In the genomic region with DNA sequence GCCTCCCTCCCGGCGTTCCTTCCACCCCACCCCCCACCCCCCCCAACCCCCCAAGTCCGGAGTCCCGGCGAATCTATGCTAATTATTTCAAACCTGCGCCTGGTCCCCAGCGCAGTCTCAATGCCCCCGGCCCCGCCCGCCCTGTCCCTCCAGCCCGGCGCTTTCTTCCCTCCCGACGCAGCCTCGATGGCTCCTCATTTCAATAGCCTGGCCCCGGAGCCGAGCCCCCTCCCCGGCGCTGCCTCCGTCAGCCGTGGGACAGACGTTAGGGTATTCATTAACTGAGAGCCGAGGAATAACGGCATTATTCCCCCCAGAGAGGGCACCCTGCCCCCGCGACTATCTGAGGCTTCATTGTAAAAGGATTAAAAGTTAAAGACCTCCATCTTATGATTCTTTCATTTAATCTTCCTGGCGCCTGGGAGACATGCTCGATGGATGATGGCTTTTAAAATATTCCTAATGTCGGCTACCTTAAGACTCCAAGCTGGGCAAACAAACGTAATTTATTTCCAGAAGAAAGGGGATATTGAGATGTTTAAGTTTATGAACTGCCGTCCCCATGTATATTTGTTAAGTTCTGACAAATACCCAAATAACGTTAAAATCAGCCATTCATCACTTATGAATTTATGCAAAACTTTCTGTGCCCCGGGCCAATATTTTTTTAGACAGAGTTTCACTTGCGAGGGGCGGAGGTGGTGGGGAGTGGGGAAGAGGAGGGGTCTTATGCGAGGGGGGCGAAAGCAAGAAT, we compare ENCODE assay signal across 10 cellular contexts. TPM values are rescaled to one million over a fixed set of nuclear protein-coding genes. Genes with fewer than 3 reads are reported as not detected.
DNase-seq lines count a peak whose midpoint lies in the region; ATAC-seq and TF ChIP-seq lines count a peak whose summit lies in the region.
"Had no signal": no experiment of that assay in that cellular context is flagged by ENCODE, and none has a peak within 500 bp of the region (broad histone marks: within the 10 kb centered on the region; RNA-seq: fewer than 3 reads in every experiment).

No MANE protein-coding gene starts in this region.

- peak overlapping the region; percentile 86 to 90 for H3K4me3 Mint-ChIP-seq in activated T-cell treated with anti-CD3 and anti-CD28 coated beads, Interleukin-2, amount 50 U/mL, for 72 hours

- no peaks in the 10 kb centered on the region for H3K9me3 ChIP-seq in heart right ventricle
- H3K9me3 ChIP-seq in upper lobe of right lung, result no peaks in the 10 kb centered on the region

- H3K27ac ChIP-seq in heart right ventricle, result no peak overlapping the region
- no peak overlapping the region for H3K27ac ChIP-seq in upper lobe of right lung

- ATAC-seq in heart right ventricle, result no peak
- no peak for ATAC-seq in left cardiac atrium
- no peak for ATAC-seq in activated T-cell treated with anti-CD3 and anti-CD28 coated beads, Interleukin-2, amount 50 U/mL, for 72 hours (replicated peaks in 1 of 2)
- ATAC-seq in upper lobe of right lung, result no peak
- ATAC-seq in HG03025 (IDR thresholded peaks at IDR 0.05; ENCODE audit: low FRiP score, unreplicated experiment), result no peak
- ATAC-seq: K562 had no signal

- intact Hi-C loops in heart right ventricle (cut with DNase I) (loop anchor here in 4 of 10 donors (5.0 to 10.0 kb wide), 4 partner anchors 78 to 185 kb away; no protein-coding TSS in a partner anchor), left cardiac atrium (cut with DNase I) (no loop called here), upper lobe of right lung (cut with DNase I) (loop anchor here (10.0 kb wide), 1 partner anchor 118 kb away; no protein-coding TSS in a partner anchor)

- H3K27ac Mint-ChIP-seq in activated T-cell treated with anti-CD3 and anti-CD28 coated beads, Interleukin-2, amount 50 U/mL, for 72 hours, result peak overlapping the region; percentile 22

- H3K27me3 ChIP-seq in heart right ventricle, result peaks cover 0 to 96% (median 74%) of the 10 kb centered on the region in 7 donors
- peaks cover 70% of the 10 kb centered on the region for H3K27me3 ChIP-seq in upper lobe of right lung

- WGBS in heart right ventricle, 2 donors, result 1% methylated on average over 37 of the region's 37 CpGs

- H3K27me3 Mint-ChIP-seq in activated T-cell treated with anti-CD3 and anti-CD28 coated beads, Interleukin-2, amount 50 U/mL, for 72 hours (ENCODE audit: low read depth), result peaks cover 24% of the 10 kb centered on the region

- H3K4me1 ChIP-seq in heart right ventricle (peaks cover 13 to 52% (median 37%) of the 10 kb centered on the region in 9 donors), upper lobe of right lung (peaks cover 28% of the 10 kb centered on the region)

- no peak for TF ChIP-seq CTCF in heart right ventricle (IDR thresholded peaks at IDR 0.05)
- no peak for TF ChIP-seq CTCF in upper lobe of right lung (IDR thresholded peaks at IDR 0.05)

- peaks cover 45% of the 10 kb centered on the region for H3K4me1 Mint-ChIP-seq in activated T-cell treated with anti-CD3 and anti-CD28 coated beads, Interleukin-2, amount 50 U/mL, for 72 hours (ENCODE audit: low read depth)

- no peaks in the 10 kb centered on the region for H3K9me3 Mint-ChIP-seq in activated T-cell treated with anti-CD3 and anti-CD28 coated beads, Interleukin-2, amount 50 U/mL, for 72 hours

- H3K36me3 Mint-ChIP-seq in activated T-cell treated with anti-CD3 and anti-CD28 coated beads, Interleukin-2, amount 50 U/mL, for 72 hours (ENCODE audit: insufficient read depth in 2 of 2), result no peaks in the 10 kb centered on the region

- H3K36me3 ChIP-seq in heart right ventricle (no peaks in the 10 kb centered on the region), upper lobe of right lung (no peaks in the 10 kb centered on the region)

- DNase-seq in heart right ventricle (no peak), left cardiac atrium (no peak), kidney tubule cell (ENCODE audit: low spot score) (peak; percentile 40), upper lobe of right lung (no peak), mucosa of gallbladder (ENCODE audit: low spot score) (no peak), NCI-H146 treated with DMSO at 0.1 percent for 48 hours (lab: John Stamatoyannopoulos, UW; ENCODE audit: unreplicated experiment) (no peak)
- DNase-seq in activated T-cell treated with anti-CD3 and anti-CD28 coated beads, Interleukin-2, amount 50 U/mL, for 72 hours, result peak in 1 of 2 donors; percentile 7
- DNase-seq: activated effector memory CD4-positive, alpha-beta T cell treated with Interleukin-2 at 50 U/mL for 16 hours had no signal

- H3K4me3 ChIP-seq in heart right ventricle, result peak overlapping the region in 9 of 10 donors; percentile 22 to 47 (median 36)
- H3K4me3 ChIP-seq in upper lobe of right lung, result peak overlapping the region; percentile 33
- H3K4me3 ChIP-seq: K562 had no signal

RNA-seq across cellular contexts. Expression of a gene that starts 3.4 kb away (rescaled TPM):
- total RNA-seq in heart right ventricle (under 1 TPM in 9 of 10 donors, not detected in 1; 0.11 to 0.48 (median 0.16) TPM), left cardiac atrium (under 1 TPM; 0.12 to 0.13 TPM), upper lobe of right lung (2.3 TPM), mucosa of gallbladder (0.20 TPM)
- under 1 TPM; 0.15 to 0.25 TPM for polyA plus RNA-seq in heart right ventricle
- 1 to 10 TPM in 1 of 2 donors, under 1 TPM in 1; 0.91 to 1.7 TPM for total RNA-seq in activated T-cell treated with anti-CD3 and anti-CD28 coated beads, Interleukin-2, amount 50 U/mL, for 72 hours
- total RNA-seq: K562 had no signal
- polyA plus RNA-seq: K562 had no signal
